In the genomic region with DNA sequence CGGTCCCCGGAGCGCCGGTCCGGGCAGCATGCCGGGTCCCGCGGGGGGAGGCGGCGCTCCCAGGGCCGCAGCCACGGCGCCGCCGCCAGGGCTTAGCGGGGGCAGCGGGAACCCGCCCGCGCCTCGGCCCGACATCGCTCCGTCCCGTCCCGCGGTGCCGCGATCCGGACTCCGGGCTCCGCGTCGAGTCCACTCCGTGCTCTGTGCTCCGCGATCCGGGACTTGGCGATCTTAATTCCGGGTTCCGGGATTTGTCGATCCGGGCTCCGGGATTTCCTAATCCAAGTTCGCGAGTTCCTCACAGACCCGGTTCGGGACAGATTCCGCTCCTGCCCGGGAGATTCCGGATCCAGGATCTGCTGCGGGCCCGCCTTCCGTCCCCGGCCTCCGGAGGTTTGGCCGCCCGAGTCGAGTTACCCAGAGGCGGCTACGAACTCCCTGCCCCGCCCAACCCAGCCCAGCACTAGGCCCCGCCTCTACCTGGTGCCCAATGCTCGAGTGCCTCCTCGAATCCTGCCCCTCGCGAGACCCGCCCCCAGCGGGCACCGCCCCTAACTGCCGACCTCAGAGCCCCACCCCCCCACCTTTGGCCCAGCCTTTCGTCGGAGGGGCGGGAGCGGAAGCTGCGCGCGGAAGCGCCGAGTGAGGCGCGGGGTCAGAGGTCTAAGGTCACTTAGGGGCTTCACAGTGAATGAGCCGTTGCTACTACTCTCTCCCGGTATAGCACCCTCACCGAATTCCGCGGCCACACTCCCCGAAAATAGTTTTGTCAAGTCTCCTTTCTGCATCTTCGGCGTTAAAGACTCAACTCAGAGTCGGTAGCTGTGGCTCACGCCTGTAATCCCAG, we compare ENCODE assay signal across 7 cellular contexts. TPM values are rescaled to one million over a fixed set of nuclear protein-coding genes. Genes with fewer than 3 reads are reported as not detected.
A peak's percentile ranks its signal among the peaks of the same experiment; 100 is the strongest.
DNase-seq lines count a peak whose midpoint lies in the region; ATAC-seq, FAIRE-seq and TF ChIP-seq lines count a peak whose summit lies in the region.

A gene (minus strand): TSS at position 146 of the 847 bp plus-strand sequence. CDS start 11 bp downstream, at position 135.

- no peaks in the 10 kb centered on the region for H3K9me2 ChIP-seq in hepatocyte (replicated peaks; ENCODE audit: insufficient read depth)

- under 1% methylated on average over 78 of the region's 92 CpGs for WGBS in hepatocyte (ENCODE audit: low lambda C conversion rate, missing lambda C conversion rate)

- H3K4me2 ChIP-seq in hepatocyte = peak within 1 kb of the TSS; percentile 94

- peak within 1 kb of the TSS; percentile 88 for H3K27ac ChIP-seq in hepatocyte

- DNase-seq in GM18507 (ENCODE audit: extremely low spot score, insufficient read length, low read depth) = peak; percentile 88
- DNase-seq in NCI-H2029 treated with DMSO at 0.1 percent for 48 hours (lab: John Stamatoyannopoulos, UW) = peak; percentile 94
- peak; percentile 99 for DNase-seq in T-helper 9 cell
- peak; percentile 99 for DNase-seq in astrocyte of the hippocampus (ENCODE audit: low read depth, low spot score)
- DNase-seq in hepatocyte (ENCODE audit: low spot score) = peak; percentile 99
- DNase-seq in retina = peak; percentile 97

- H3K36me3 ChIP-seq in hepatocyte (replicated peaks; ENCODE audit: insufficient read depth, low read depth) = no peaks in the 10 kb centered on the region

- H3K79me2 ChIP-seq in hepatocyte = peaks cover 44% of the 10 kb centered on the region

- peak; percentile 97 for FAIRE-seq in GM18507 (lab: Jason Lieb, UNC)

- H3K27me3 ChIP-seq in hepatocyte = no peaks in the 10 kb centered on the region

- H2AFZ ChIP-seq in hepatocyte = peak within 1 kb of the TSS; percentile 94

- H3K4me3 ChIP-seq in hepatocyte = peak within 1 kb of the TSS; percentile 92

- H4K20me1 ChIP-seq in hepatocyte (ENCODE audit: insufficient read depth, poor library complexity, severe bottlenecking) = peaks cover 31% of the 10 kb centered on the region

- H3K4me1 ChIP-seq in hepatocyte (ENCODE audit: insufficient read depth) = peaks cover 36% of the 10 kb centered on the region

- peak; percentile 69 for ATAC-seq in HG03025 (IDR thresholded peaks at IDR 0.05; ENCODE audit: low FRiP score, unreplicated experiment)

- H3K9me3 ChIP-seq in hepatocyte (ENCODE audit: low read depth) = no peaks in the 10 kb centered on the region

- no peak for TF ChIP-seq CTCF in hepatocyte (IDR thresholded peaks at IDR 0.05; ENCODE audit: poor library complexity)

RNA-seq across cellular contexts. Expression of the gene that starts here (rescaled TPM):
- 55.5 and 65.7 TPM in 2 replicates for total RNA-seq in hepatocyte
- polyA plus RNA-seq in hepatocyte = 46.0 and 52.9 TPM in 2 replicates

Comparison
In these comparisons a context has a peak if more than half of its experiments do, and no peak if none do; other contexts are left out.
1. Peak in every context shown above with its lines: DNase-seq, ATAC-seq, H3K4me3 ChIP-seq and H3K27ac ChIP-seq.